ENCODE assay signal across 8 cellular contexts in genomic region chr13:94711561-94712286, GRCh38. TPM values are rescaled to one million over a fixed set of nuclear protein-coding genes. Genes with fewer than 3 reads are reported as not detected.
DNase-seq lines count a peak whose midpoint lies in the region; TF ChIP-seq lines count a peak whose summit lies in the region.

No MANE protein-coding gene starts in this region.

- H3K4me1 ChIP-seq in rectal smooth muscle tissue (ENCODE audit: control insufficient read depth, insufficient read depth, low read length), result no peaks in the 10 kb centered on the region

- H3K27ac ChIP-seq in epithelial cell of prostate (peak overlapping the region; percentile 51), rectal smooth muscle tissue (ENCODE audit: low read depth, low read length) (no peak overlapping the region)

- no peak overlapping the region for H3K9ac ChIP-seq in rectal smooth muscle tissue (ENCODE audit: low read length)

- H3K4me3 ChIP-seq in rectal smooth muscle tissue (ENCODE audit: low read length), result peak overlapping the region; percentile 16

- H3K27me3 ChIP-seq in rectal smooth muscle tissue (ENCODE audit: control insufficient read depth, insufficient read depth, low read length), result peaks cover 32% of the 10 kb centered on the region

- no peaks in the 10 kb centered on the region for H3K36me3 ChIP-seq in rectal smooth muscle tissue (ENCODE audit: control insufficient read depth, insufficient read depth, low read length)

- DNase-seq in DMS79 (lab: John Stamatoyannopoulos, UW) (peak; percentile 52), GM20000 (ENCODE audit: low spot score) (peak; percentile 69), NCI-H526 treated with DMSO at 0.1 percent for 48 hours (lab: John Stamatoyannopoulos, UW) (peak; percentile 51), epithelial cell of prostate (ENCODE audit: low read depth, low spot score) (no peak), NCI-H1105 treated with DMSO at 0.1 percent for 48 hours (lab: John Stamatoyannopoulos, UW) (no peak), HT-29 (ENCODE audit: low spot score) (no peak), cerebellar nuclear complex (lab: John Stamatoyannopoulos, UW) (no peak)

- no peak for TF ChIP-seq CTCF in GM20000 (IDR thresholded peaks at IDR 0.05; ENCODE audit: extremely low read depth, missing control alignments)

RNA-seq across cellular contexts. Expression of gene SOX21, which starts 0.6 kb away (rescaled TPM):
- not detected in 2 replicates for total RNA-seq in HT-29 (2014; rRNA removed; shearing (Covaris generic))

Comparison
In these comparisons a context has a peak if more than half of its experiments do, and no peak if none do; other contexts are left out.
1. DNase-seq: peak in DMS79 (single experiment), GM20000 (single experiment) and NCI-H526 treated with DMSO at 0.1 percent for 48 hours (single experiment); none in epithelial cell of prostate (single experiment), NCI-H1105 treated with DMSO at 0.1 percent for 48 hours (single experiment), HT-29 (single experiment) and cerebellar nuclear complex (0 of 2).